In genomic region chr20:62951896-62952372, GRCh38 we compare ENCODE assay signal across 10 cellular contexts. TPM values are rescaled to one million over a fixed set of nuclear protein-coding genes. Genes with fewer than 3 reads are reported as not detected.
A peak's percentile ranks its signal among the peaks of the same experiment; 100 is the strongest.
DNase-seq lines count a peak whose midpoint lies in the region; ATAC-seq and TF ChIP-seq lines count a peak whose summit lies in the region.
"Had no signal": no experiment of that assay in that cellular context is flagged by ENCODE, and none has a peak within 500 bp of the region (broad histone marks: within the 10 kb centered on the region; RNA-seq: fewer than 3 reads in every experiment).

No MANE protein-coding gene starts in this region.

- WGBS in ectodermal cell, 2 experiments: 90 to 91% methylated on average over 8 of the region's 8 CpGs

- no peak overlapping the region for H3K27ac ChIP-seq in ectodermal cell (ENCODE audit: insufficient read depth, low read depth, low read length, poor library complexity, severe bottlenecking)
- H3K27ac ChIP-seq in OCI-LY7 (ENCODE audit: low read depth, low read length, poor library complexity, severe bottlenecking): no peak overlapping the region

- no TSS peak for BruUV-seq in OCI-LY7 (replicated peaks; lab: Mats Ljungman, UMichigan)

- H3K27me3 Mint-ChIP-seq in HFFc6 (ENCODE audit: insufficient read depth) (peaks cover 1% of the 10 kb centered on the region; the same call in 1 of the 2 replicates), naive B cell (no peaks in the 10 kb centered on the region)

- H3K9me2 ChIP-seq in OCI-LY7 (ENCODE audit: insufficient read depth, low read length): no peaks in the 10 kb centered on the region

- POLR2A ChIA-PET in OCI-LY7 (lab: Charles Lee): no interaction called here

- peaks cover 4% of the 10 kb centered on the region for H3K27me3 ChIP-seq in ectodermal cell (ENCODE audit: control insufficient read depth, insufficient read depth, low read length, poor library complexity, severe bottlenecking)

- H3K36me3 ChIP-seq in ectodermal cell (ENCODE audit: control insufficient read depth, insufficient read depth, low read length): peaks cover 12% of the 10 kb centered on the region
- H3K36me3 ChIP-seq in OCI-LY7 (ENCODE audit: insufficient read depth, low read length): peaks cover 38% of the 10 kb centered on the region

- peaks cover 9% of the 10 kb centered on the region for H3K4me1 Mint-ChIP-seq in HFFc6 (ENCODE audit: low read depth)
- H3K4me1 Mint-ChIP-seq in naive B cell: peaks cover 19 to 31% (median 30%) of the 10 kb centered on the region in 3 donors

- H3K36me3 Mint-ChIP-seq in HFFc6 (ENCODE audit: low read depth) (peaks cover 39% of the 10 kb centered on the region), naive B cell (peaks cover 0 to 9% of the 10 kb centered on the region in 2 donors)

- no peak overlapping the region for H2AFZ ChIP-seq in OCI-LY7 (ENCODE audit: low read length)

- H3K4me3 ChIP-seq in AG10803 (ENCODE audit: low read length) (peak overlapping the region; percentile 69), ectodermal cell (ENCODE audit: insufficient read depth, low read depth, low read length) (peak overlapping the region; percentile 16), OCI-LY7 (ENCODE audit: low read depth, low read length, poor library complexity, severe bottlenecking) (no peak overlapping the region)

- no peaks in the 10 kb centered on the region for H3K9me3 Mint-ChIP-seq in HFFc6
- peaks cover 0 to 2% (median 0%) of the 10 kb centered on the region in 7 donors for H3K9me3 Mint-ChIP-seq in naive B cell

- H3K4me3 Mint-ChIP-seq in HFFc6 (peak overlapping the region; percentile 80), naive B cell (peak overlapping the region; percentile 92 to 98 (median 95))

- no peak overlapping the region; the same call in 1 of the 2 replicates for H3K4me2 ChIP-seq in OCI-LY7 (ENCODE audit: low read length)

- CTCF ChIA-PET in OCI-LY7 (lab: Charles Lee; ENCODE audit: unreplicated experiment): no interaction called here

- H4K20me1 ChIP-seq in OCI-LY7 (ENCODE audit: insufficient read depth, low read length): no peaks in the 10 kb centered on the region

- intact Hi-C loops in OCI-LY7 (cut with micrococcal nuclease; ENCODE audit: unreplicated experiment): loop anchor here (10.0 kb wide), 1 partner anchor 53 kb away; the partner anchor contains the start of gene BHLHE23

- TF ChIP-seq CTCF in AG10803 (conservative IDR thresholded peaks at IDR 0.05; ENCODE audit: low read length) (no peak), HFFc6 (IDR thresholded peaks at IDR 0.05) (no peak), OCI-LY7 (conservative IDR thresholded peaks at IDR 0.05; ENCODE audit: low read length) (no peak)

- peak overlapping the region; percentile 79 for H3K27ac Mint-ChIP-seq in HFFc6
- H3K27ac Mint-ChIP-seq in naive B cell: peak overlapping the region in 5 of 6 donors; percentile 61 to 98 (median 90)

- no peaks in the 10 kb centered on the region for H3K79me2 ChIP-seq in OCI-LY7 (ENCODE audit: insufficient read depth, low read depth, low read length)

- H3K4me1 ChIP-seq in ectodermal cell (ENCODE audit: control insufficient read depth, insufficient read depth, low read length): peaks cover 13% of the 10 kb centered on the region
- peaks cover 24% of the 10 kb centered on the region for H3K4me1 ChIP-seq in OCI-LY7 (ENCODE audit: insufficient read depth, low read length, poor library complexity, severe bottlenecking)

- DNase-seq in AG10803 (ENCODE audit: low read depth) (no peak), HFFc6 (no peak), naive B cell (no peak), OCI-LY7 (ENCODE audit: low spot score) (no peak)
- DNase-seq: DMS153 had no signal

- ATAC-seq in naive B cell (ENCODE audit: low read depth in 2 of 2) (no peak), GM21515 (IDR thresholded peaks at IDR 0.05; ENCODE audit: unreplicated experiment) (no peak), HG02678 (IDR thresholded peaks at IDR 0.05; ENCODE audit: unreplicated experiment) (no peak)
- no peak for ATAC-seq in activated CD4-positive, CD25-positive, alpha-beta regulatory T cell treated with anti-CD3 and anti-CD28 coated beads, Interleukin-2, amount 50 U/mL, for 24 hours

- no peaks in the 10 kb centered on the region for H3K9me3 ChIP-seq in ectodermal cell (ENCODE audit: control insufficient read depth, low read length)
- peaks cover 10% of the 10 kb centered on the region for H3K9me3 ChIP-seq in OCI-LY7 (ENCODE audit: low read length)

RNA-seq across cellular contexts. Expression of gene SLC17A9, which starts 0.6 kb away (rescaled TPM):
- 10 to 100 TPM; 32.8 to 47.0 (median 35.7) TPM for total RNA-seq in HFFc6 (2021; fragmentation: NEBNext Ultra II Directional; extraction: Animal tissue kit (Norgen Biotek cat#: 25700))
- 0.78 TPM for polyA plus RNA-seq in ectodermal cell (2013, experiment 1 of 4)
- 0.82 TPM for polyA plus RNA-seq in ectodermal cell (2013, experiment 2 of 4)
- polyA plus RNA-seq in ectodermal cell (2013, experiment 3 of 4): 0.64 TPM
- polyA plus RNA-seq in ectodermal cell (2013, experiment 4 of 4): 0.61 TPM
- polyA plus RNA-seq in naive B cell (ENCODE audit: low read depth in 6 of 6): 1 to 10 TPM; 3.1 to 10.0 (median 5.1) TPM
- 1.7 and 2.0 TPM in 2 replicates for total RNA-seq in OCI-LY7 (2014; rRNA removed; shearing (Covaris generic))
- total RNA-seq in OCI-LY7 (2022): 8.1 and 13.2 TPM in 2 replicates
- polyA plus RNA-seq: keratinocyte had no signal

RNA-seq across cellular contexts. Expression of gene GID8, which starts 14.0 kb away (rescaled TPM):
- 10 to 100 TPM; 19.1 to 26.9 (median 22.6) TPM for total RNA-seq in HFFc6 (2021; fragmentation: NEBNext Ultra II Directional; extraction: Animal tissue kit (Norgen Biotek cat#: 25700))
- 52.0 TPM for polyA plus RNA-seq in ectodermal cell (2013, experiment 1 of 4)
- polyA plus RNA-seq in ectodermal cell (2013, experiment 2 of 4): 61.7 TPM
- polyA plus RNA-seq in ectodermal cell (2013, experiment 3 of 4): 39.5 TPM
- polyA plus RNA-seq in ectodermal cell (2013, experiment 4 of 4): 44.1 TPM
- polyA plus RNA-seq in naive B cell (ENCODE audit: low read depth in 6 of 6): 10 to 100 TPM; 15.7 to 19.7 (median 17.8) TPM
- total RNA-seq in OCI-LY7 (2014; rRNA removed; shearing (Covaris generic)): 28.7 and 29.2 TPM in 2 replicates
- 46.1 and 47.7 TPM in 2 replicates for total RNA-seq in OCI-LY7 (2022)

RNA-seq across cellular contexts. Expression of gene DIDO1, which starts 25.6 kb away (rescaled TPM):
- 10 to 100 TPM; 31.9 to 36.1 (median 34.8) TPM for total RNA-seq in HFFc6 (2021; fragmentation: NEBNext Ultra II Directional; extraction: Animal tissue kit (Norgen Biotek cat#: 25700))
- 75.3 TPM for polyA plus RNA-seq in ectodermal cell (2013, experiment 1 of 4)
- polyA plus RNA-seq in ectodermal cell (2013, experiment 2 of 4): 79.5 TPM
- 59.8 TPM for polyA plus RNA-seq in ectodermal cell (2013, experiment 3 of 4)
- polyA plus RNA-seq in ectodermal cell (2013, experiment 4 of 4): 70.2 TPM
- 10 to 100 TPM; 24.3 to 39.9 (median 28.3) TPM for polyA plus RNA-seq in naive B cell (ENCODE audit: low read depth in 6 of 6)
- total RNA-seq in OCI-LY7 (2014; rRNA removed; shearing (Covaris generic)): 65.1 and 69.2 TPM in 2 replicates
- 70.6 and 79.0 TPM in 2 replicates for total RNA-seq in OCI-LY7 (2022)

RNA-seq across cellular contexts. Expression of gene BHLHE23, which starts 54.8 kb away (rescaled TPM):
- total RNA-seq in HFFc6 (2021; fragmentation: NEBNext Ultra II Directional; extraction: Animal tissue kit (Norgen Biotek cat#: 25700)): not detected
- not detected for polyA plus RNA-seq in ectodermal cell (2013, experiment 1 of 4)
- polyA plus RNA-seq in ectodermal cell (2013, experiment 2 of 4): not detected
- polyA plus RNA-seq in ectodermal cell (2013, experiment 3 of 4): not detected
- polyA plus RNA-seq in ectodermal cell (2013, experiment 4 of 4): not detected
- polyA plus RNA-seq in naive B cell (ENCODE audit: low read depth in 6 of 6): not detected
- not detected in 2 replicates for total RNA-seq in OCI-LY7 (2014; rRNA removed; shearing (Covaris generic))
- total RNA-seq in OCI-LY7 (2022): not detected in 2 replicates
- polyA plus RNA-seq: keratinocyte had no signal
